In the genomic region with DNA sequence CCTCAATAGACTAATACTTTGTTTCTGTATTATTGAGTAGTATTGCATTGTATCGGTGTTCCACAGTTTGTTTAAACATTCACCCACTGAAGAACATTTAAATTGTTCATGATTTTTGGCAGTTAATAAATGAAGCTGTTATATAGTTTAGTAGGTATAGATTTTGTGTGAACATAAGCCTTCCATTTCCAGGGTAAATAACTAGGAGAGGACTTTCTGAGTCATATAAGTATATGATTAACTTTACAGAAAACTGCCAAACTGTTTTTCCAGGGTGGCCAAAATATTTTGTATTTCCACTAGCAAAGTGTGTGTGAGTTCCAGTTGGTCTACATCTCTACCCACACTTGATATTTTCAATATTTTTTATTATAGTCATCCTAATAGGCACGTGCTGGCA, we compare ENCODE assay signal across 8 cellular contexts.
"Had no signal": no experiment of that assay in that cellular context is flagged by ENCODE, and none has a peak within 500 bp of the region (broad histone marks: within the 10 kb centered on the region; RNA-seq: fewer than 3 reads in every experiment).

No MANE protein-coding gene starts in this region.

- ATAC-seq: GM12878 had no signal

- DNase-seq: GDM1, GF-D8 had no signal

- FAIRE-seq: G401.6, GM12878, GM12891, GM12892, GM18507, GM19239 had no signal

- H3K4me3 ChIP-seq: GM12878 had no signal
